In genomic region chr7:128458956-128459355, GRCh38 we compare ENCODE assay signal across 7 cellular contexts. TPM values are rescaled to one million over a fixed set of nuclear protein-coding genes. Genes with fewer than 3 reads are reported as not detected.
A peak's percentile ranks its signal among the peaks of the same experiment; 100 is the strongest.
DNase-seq lines count a peak whose midpoint lies in the region; ATAC-seq and TF ChIP-seq lines count a peak whose summit lies in the region.

No MANE protein-coding gene starts in this region.

- no peak overlapping the region for H2BK15ac ChIP-seq in mesenchymal stem cell (ENCODE audit: low read depth, poor library complexity, severe bottlenecking)

- H2AFZ ChIP-seq in mesenchymal stem cell (ENCODE audit: low read depth, low read length), result no peak overlapping the region

- H3K27ac ChIP-seq in HL-60 (replicated peaks), result 0 out of 2 replicates have a peak overlapping the region, but pooled peaks have one; percentile 4
- no peak overlapping the region for H3K27ac ChIP-seq in mesenchymal stem cell (ENCODE audit: low read length, poor library complexity, severe bottlenecking)
- H3K27ac ChIP-seq in endodermal cell (ENCODE audit: low read depth, low read length), result no peak overlapping the region

- no peak for DNase-seq in HL-60 (ENCODE audit: low read depth in 1 of 2, low spot score in 1 of 2)
- no peak for DNase-seq in mesenchymal stem cell
- DNase-seq in endodermal cell, result no peak
- DNase-seq in foreskin fibroblast, result no peak
- DNase-seq in cardiac septum (ENCODE audit: low spot score), result no peak

- no peak overlapping the region for H3K4me3 Mint-ChIP-seq in endodermal cell

- H2AK5ac ChIP-seq in mesenchymal stem cell (ENCODE audit: low read length, severe bottlenecking), result no peak overlapping the region

- no peak overlapping the region for H2BK5ac ChIP-seq in mesenchymal stem cell (ENCODE audit: low read depth, low read length, poor library complexity, severe bottlenecking)

- H4K91ac ChIP-seq in mesenchymal stem cell (ENCODE audit: low read length), result no peak overlapping the region

- H3K27me3 ChIP-seq in HL-60 (ENCODE audit: insufficient read depth, poor library complexity, severe bottlenecking), result no peaks in the 10 kb centered on the region
- no peaks in the 10 kb centered on the region for H3K27me3 ChIP-seq in mesenchymal stem cell (ENCODE audit: control insufficient read depth in 1 of 2, insufficient read depth in 1 of 2, low read length in 2 of 2)
- H3K27me3 ChIP-seq in endodermal cell (ENCODE audit: control insufficient read depth, insufficient read depth, low read length, poor library complexity, severe bottlenecking), result no peaks in the 10 kb centered on the region

- intact Hi-C loops in cardiac septum (cut with DNase I), result no loop called here

- H2BK120ac ChIP-seq in mesenchymal stem cell (ENCODE audit: low read depth, low read length), result no peak overlapping the region

- H3K4ac ChIP-seq in mesenchymal stem cell (ENCODE audit: low read depth in 1 of 2, low read length in 2 of 2), result no peak overlapping the region

- H2BK12ac ChIP-seq in mesenchymal stem cell (ENCODE audit: low read length in 2 of 2), result no peak overlapping the region

- H3K4me1 ChIP-seq in mesenchymal stem cell (ENCODE audit: control insufficient read depth, insufficient read depth, low read depth, low read length) (peaks cover 15% of the 10 kb centered on the region), endodermal cell (ENCODE audit: control insufficient read depth, insufficient read depth, low read length) (peaks cover 8% of the 10 kb centered on the region)

- H3K36me3 ChIP-seq in mesenchymal stem cell (ENCODE audit: control insufficient read depth in 1 of 2, insufficient read depth in 2 of 2, low read depth in 1 of 2, low read length in 2 of 2) (peaks cover 10 to 12% of the 10 kb centered on the region in 2 experiments), endodermal cell (ENCODE audit: control insufficient read depth, insufficient read depth, low read length) (peaks cover 10% of the 10 kb centered on the region)

- H3K9ac ChIP-seq in mesenchymal stem cell (ENCODE audit: low read length) (peak overlapping the region; percentile 43), endodermal cell (ENCODE audit: extremely low read depth, low read length, poor library complexity, severe bottlenecking) (no peak overlapping the region)

- peak; percentile 45 for ATAC-seq in GM18870 (IDR thresholded peaks at IDR 0.05; ENCODE audit: unreplicated experiment)
- peak; percentile 17 for ATAC-seq in GM21723 (IDR thresholded peaks at IDR 0.05; ENCODE audit: unreplicated experiment)

- TF ChIP-seq CTCF in HL-60 (IDR thresholded peaks at IDR 0.05; ENCODE audit: insufficient read depth, low read length) (no peak), endodermal cell (conservative IDR thresholded peaks at IDR 0.05) (no peak), foreskin fibroblast (IDR thresholded peaks at IDR 0.05; ENCODE audit: low read depth, low read length) (no peak)

- peaks cover 25% of the 10 kb centered on the region for H3K36me3 Mint-ChIP-seq in endodermal cell (ENCODE audit: low read depth)

- H3K23ac ChIP-seq in mesenchymal stem cell (ENCODE audit: low read length in 2 of 2), result no peak overlapping the region

- H3K4me3 ChIP-seq in HL-60 (replicated peaks; ENCODE audit: insufficient read depth, low read length) (no peak overlapping the region), mesenchymal stem cell (ENCODE audit: insufficient read depth in 1 of 2, low read depth in 1 of 2, low read length in 2 of 2) (no peak overlapping the region), endodermal cell (ENCODE audit: low read length) (no peak overlapping the region), foreskin fibroblast (ENCODE audit: low read depth in 1 of 2, low read length in 2 of 2) (no peak overlapping the region)

- H3K4me1 Mint-ChIP-seq in endodermal cell, result peaks cover 19% of the 10 kb centered on the region

- WGBS in mesenchymal stem cell, result 69% methylated on average over 3 of the region's 3 CpGs
- 90 to 94% methylated on average over 3 of the region's 3 CpGs for WGBS in endodermal cell (ENCODE audit: insufficient coverage in 1 of 2, insufficient read length in 1 of 2), 2 experiments

- no peak overlapping the region for H3K14ac ChIP-seq in mesenchymal stem cell (ENCODE audit: low read length in 2 of 2)

- H3K9me3 Mint-ChIP-seq in endodermal cell, result peaks cover 13% of the 10 kb centered on the region

- peaks cover 19% of the 10 kb centered on the region for H3K79me1 ChIP-seq in mesenchymal stem cell (replicated peaks; ENCODE audit: low read length, poor library complexity, severe bottlenecking)

- no peak overlapping the region for H3K4me2 ChIP-seq in mesenchymal stem cell (ENCODE audit: low read length, poor library complexity, severe bottlenecking)

- H3K27ac Mint-ChIP-seq in endodermal cell, result no peak overlapping the region

- H4K8ac ChIP-seq in mesenchymal stem cell (ENCODE audit: low read length), result no peak overlapping the region

- H3K9me3 ChIP-seq in mesenchymal stem cell (ENCODE audit: control insufficient read depth, low read length) (no peaks in the 10 kb centered on the region), endodermal cell (ENCODE audit: control insufficient read depth, low read length) (peaks cover 10% of the 10 kb centered on the region)

- no peaks in the 10 kb centered on the region for H3K27me3 Mint-ChIP-seq in endodermal cell (ENCODE audit: insufficient read depth)

- no peak overlapping the region for H3K18ac ChIP-seq in mesenchymal stem cell (ENCODE audit: low read depth in 1 of 2, low read length in 2 of 2)

RNA-seq across cellular contexts. Expression of gene HILPDA, which starts 3.3 kb away (rescaled TPM):
- 10.7 TPM for polyA plus RNA-seq in mesenchymal stem cell (2013, experiment 1 of 2)
- polyA plus RNA-seq in mesenchymal stem cell (2013, experiment 2 of 2), result 10.2 TPM
- total RNA-seq in endodermal cell (10 to 100 TPM; 26.5 to 37.9 TPM), cardiac septum (14.0 TPM)
- polyA plus RNA-seq in endodermal cell (2013, experiment 1 of 2), result 46.2 TPM
- polyA plus RNA-seq in endodermal cell (2013, experiment 2 of 2), result 41.3 TPM

RNA-seq across cellular contexts. Expression of gene METTL2B, which starts 17.6 kb away (rescaled TPM):
- polyA plus RNA-seq in mesenchymal stem cell (2013, experiment 1 of 2), result 19.1 TPM
- 19.3 TPM for polyA plus RNA-seq in mesenchymal stem cell (2013, experiment 2 of 2)
- total RNA-seq in endodermal cell (10 to 100 TPM; 39.8 to 50.5 TPM), cardiac septum (22.8 TPM)
- 26.7 TPM for polyA plus RNA-seq in endodermal cell (2013, experiment 1 of 2)
- polyA plus RNA-seq in endodermal cell (2013, experiment 2 of 2), result 25.5 TPM

RNA-seq across cellular contexts. Expression of gene IMPDH1, which starts 49.2 kb away (rescaled TPM):
- polyA plus RNA-seq in mesenchymal stem cell (2013, experiment 1 of 2), result 51.2 TPM
- polyA plus RNA-seq in mesenchymal stem cell (2013, experiment 2 of 2), result 51.6 TPM
- 10 to 100 TPM; 13.4 to 16.5 TPM for total RNA-seq in endodermal cell
- 29.3 TPM for polyA plus RNA-seq in endodermal cell (2013, experiment 1 of 2)
- 25.0 TPM for polyA plus RNA-seq in endodermal cell (2013, experiment 2 of 2)
- total RNA-seq in cardiac septum, result 22.2 TPM
